In genomic region chr6:73700060-73700459, GRCh38 we compare ENCODE assay signal across 2 cellular contexts.
TF ChIP-seq lines count a peak whose summit lies in the region.

No MANE protein-coding gene starts in this region.

TF ChIP-seq in SK-N-SH, 30 proteins besides CTCF, POLR2A, EP300 and RAD21 (continued from another document):
- no peak for TF ChIP-seq RXRA (IDR thresholded peaks at IDR 0.05; ENCODE audit: borderline replicate concordance, low read depth)

TF ChIP-seq in SK-N-SH treated with all-trans-retinoic acid at 6 μM for 48 hours, 23 proteins besides CTCF, POLR2A, EP300 and RAD21 (continued from another document):
- no peak for TF ChIP-seq CREB5 (CRISPR knock-in tag; IDR thresholded peaks at IDR 0.05; ENCODE audit: low read depth)
- no peak for TF ChIP-seq SNAI2 (CRISPR knock-in tag; IDR thresholded peaks at IDR 0.05)
- no peak for TF ChIP-seq ESRRG (CRISPR knock-in tag; IDR thresholded peaks at IDR 0.05)
